8 cellular contexts compared by ENCODE assay signal in genomic region chr9:70259512-70259802, GRCh38. TPM values are rescaled to one million over a fixed set of nuclear protein-coding genes. Genes with fewer than 3 reads are reported as not detected.
A peak's percentile ranks its signal among the peaks of the same experiment; 100 is the strongest.
DNase-seq lines count a peak whose midpoint lies in the region; ATAC-seq and TF ChIP-seq lines count a peak whose summit lies in the region.

No MANE protein-coding gene starts in this region.

- peak overlapping the region; percentile 86 for H3K4me3 Mint-ChIP-seq in memory B cell

- 1% methylated on average over 10 of the region's 10 CpGs for WGBS in body of pancreas, 2 donors
- 2% methylated on average over 10 of the region's 10 CpGs for WGBS in urinary bladder

- DNase-seq in cardiac muscle cell (ENCODE audit: low read depth in 1 of 2, low spot score in 1 of 2) (no peak), left cardiac atrium (no peak), body of pancreas (no peak), memory B cell (ENCODE audit: low spot score in 2 of 2) (no peak), NCI-H524 treated with DMSO at 0.1 percent for 48 hours (lab: John Stamatoyannopoulos, UW) (no peak), NCI-H524 (lab: John Stamatoyannopoulos, UW) (no peak)

- TF ChIP-seq CTCF in cardiac muscle cell (IDR thresholded peaks at IDR 0.05; ENCODE audit: low read depth, low read length): no peak
- TF ChIP-seq CTCF in body of pancreas (IDR thresholded peaks at IDR 0.05): no peak

- TF ChIP-seq POLR2A in body of pancreas (IDR thresholded peaks at IDR 0.05): no peak

- intact Hi-C loops in left cardiac atrium (cut with DNase I) (loop anchor here in 1 of 2 donors (10.0 kb wide), 1 partner anchor 345 kb away; no protein-coding TSS in a partner anchor), body of pancreas (cut with DNase I) (no loop called here)

- H3K36me3 ChIP-seq in cardiac muscle cell (peaks cover 4% of the 10 kb centered on the region), body of pancreas (replicated peaks in 1 of 2; ENCODE audit: insufficient read depth in 1 of 2, low read depth in 2 of 2) (peaks cover under 1 to 4% of the 10 kb centered on the region in 2 donors), urinary bladder (ENCODE audit: insufficient read depth) (peaks cover 2% of the 10 kb centered on the region)

- peak overlapping the region; percentile 92 for H3K27ac Mint-ChIP-seq in memory B cell

- no peaks in the 10 kb centered on the region for H3K27me3 Mint-ChIP-seq in memory B cell

- H3K4me1 Mint-ChIP-seq in memory B cell: peaks cover 34% of the 10 kb centered on the region

- H3K27me3 ChIP-seq in cardiac muscle cell: no peaks in the 10 kb centered on the region
- H3K27me3 ChIP-seq in body of pancreas: no peaks in the 10 kb centered on the region

- peaks cover 12% of the 10 kb centered on the region for H3K36me3 Mint-ChIP-seq in memory B cell

- no peaks in the 10 kb centered on the region for H3K9me3 Mint-ChIP-seq in memory B cell

- ATAC-seq in left cardiac atrium (no peak), body of pancreas (no peak), memory B cell (ENCODE audit: low read depth) (no peak), HG03432 (IDR thresholded peaks at IDR 0.05; ENCODE audit: unreplicated experiment) (no peak)

- H3K9me3 ChIP-seq in cardiac muscle cell (ENCODE audit: low read depth) (no peaks in the 10 kb centered on the region), body of pancreas (no peaks in the 10 kb centered on the region)

- peaks cover 25% of the 10 kb centered on the region for H3K4me1 ChIP-seq in cardiac muscle cell (ENCODE audit: low read depth)
- peaks cover 71% of the 10 kb centered on the region for H3K4me1 ChIP-seq in body of pancreas
- H3K4me1 ChIP-seq in urinary bladder (ENCODE audit: insufficient read depth): peaks cover 7% of the 10 kb centered on the region

- H3K4me3 ChIP-seq in cardiac muscle cell: peak overlapping the region; percentile 62
- H3K4me3 ChIP-seq in body of pancreas: peak overlapping the region; percentile 43 to 69
- peak overlapping the region; percentile 76 for H3K4me3 ChIP-seq in urinary bladder (ENCODE audit: low read depth, low read length)

- H3K27ac ChIP-seq in cardiac muscle cell: peak overlapping the region; percentile 82
- H3K27ac ChIP-seq in body of pancreas: peak overlapping the region; percentile 91 to 96 (median 94)
- H3K27ac ChIP-seq in urinary bladder (ENCODE audit: low read depth): peak overlapping the region; percentile 80

RNA-seq across cellular contexts. Expression of gene SMC5, which starts 0.7 kb away (rescaled TPM):
- 8.5 and 15.3 TPM in 2 replicates for total RNA-seq in cardiac muscle cell
- polyA plus RNA-seq in cardiac muscle cell: 9.0 and 16.8 TPM in 2 replicates
- 10 to 100 TPM; 12.3 to 21.0 TPM for total RNA-seq in left cardiac atrium
- 10 to 100 TPM; 27.2 to 27.4 TPM for total RNA-seq in body of pancreas
- total RNA-seq in urinary bladder: 146 TPM
- polyA plus RNA-seq in urinary bladder: 14.5 TPM
